1 cellular context compared by ENCODE assay signal in genomic region chr2:230754200-230754599, GRCh38.
TF ChIP-seq lines count a peak whose summit lies in the region.

No MANE protein-coding gene starts in this region.

TF ChIP-seq in GM23338, 12 proteins besides CTCF, POLR2A, EP300 and RAD21 (continued from another document):
- TF ChIP-seq ZNF462 (CRISPR knock-in tag; IDR thresholded peaks at IDR 0.05) (no peak), ZNF114 (CRISPR knock-in tag; IDR thresholded peaks at IDR 0.05) (no peak)
TF ChIP-seq in GM23338: peak in this region for 0.
